ENCODE assay signal across 9 cellular contexts in genomic region chr10:18607503-18607902, GRCh38. TPM values are rescaled to one million over a fixed set of nuclear protein-coding genes. Genes with fewer than 3 reads are reported as not detected.
A peak's percentile ranks its signal among the peaks of the same experiment; 100 is the strongest.
DNase-seq lines count a peak whose midpoint lies in the region; ATAC-seq, FAIRE-seq and TF ChIP-seq lines count a peak whose summit lies in the region.
"Had no signal": no experiment of that assay in that cellular context is flagged by ENCODE, and none has a peak within 500 bp of the region (broad histone marks: within the 10 kb centered on the region; RNA-seq: fewer than 3 reads in every experiment).

No MANE protein-coding gene starts in this region.

- TF ChIP-seq CTCF in epithelial cell of proximal tubule (conservative IDR thresholded peaks at IDR 0.05; ENCODE audit: low read depth, low read length): no peak

- no peak overlapping the region for H3K4me3 ChIP-seq in epithelial cell of proximal tubule (ENCODE audit: low read depth, low read length)
- H3K4me3 ChIP-seq: GM12878 had no signal

- no peak for FAIRE-seq in urothelium cell line (lab: Jason Lieb, UNC)
- FAIRE-seq: GM12878 had no signal

- ATAC-seq in GM21515 (IDR thresholded peaks at IDR 0.05; ENCODE audit: unreplicated experiment) (no peak), HG03469 (IDR thresholded peaks at IDR 0.05; ENCODE audit: unreplicated experiment) (no peak), HG02973 (IDR thresholded peaks at IDR 0.05; ENCODE audit: unreplicated experiment) (no peak)
- ATAC-seq: GM12878 had no signal

- peak; percentile 6 for DNase-seq in stimulated activated CD4-positive, alpha-beta T cell treated with anti-CD3 and anti-CD28 coated beads, Interleukin-4, amount 100 ng/mL, for 24 hours
- DNase-seq in stimulated activated CD4-positive, alpha-beta T cell treated with anti-CD3 and anti-CD28 coated beads, Interleukin-4, amount 100 ng/mL, for 4 hours: no peak
- DNase-seq in NCI-H2171 treated with DMSO at 0.1 percent for 48 hours (lab: John Stamatoyannopoulos, UW): peak; percentile 75
- DNase-seq in epithelial cell of proximal tubule (ENCODE audit: low read depth): peak; percentile 52
- peak; percentile 75 for DNase-seq in urothelium cell line (ENCODE audit: low spot score)

RNA-seq across cellular contexts. Expression of gene NSUN6, which starts 43.9 kb away (rescaled TPM):
- total RNA-seq in epithelial cell of proximal tubule: 5.4 and 7.2 TPM in 2 replicates

RNA-seq across cellular contexts. Expression of gene ARL5B, which starts 51.7 kb away (rescaled TPM):
- 20.6 and 22.4 TPM in 2 replicates for total RNA-seq in epithelial cell of proximal tubule

Comparison
In these comparisons a context has a peak if more than half of its experiments do, and no peak if none do; other contexts are left out.
1. DNase-seq: peak in stimulated activated CD4-positive, alpha-beta T cell treated with anti-CD3 and anti-CD28 coated beads, Interleukin-4, amount 100 ng/mL, for 24 hours (single experiment), NCI-H2171 treated with DMSO at 0.1 percent for 48 hours (single experiment), epithelial cell of proximal tubule (single experiment) and urothelium cell line (single experiment); none in stimulated activated CD4-positive, alpha-beta T cell treated with anti-CD3 and anti-CD28 coated beads, Interleukin-4, amount 100 ng/mL, for 4 hours (0 of 2).